In genomic region chr15:43510230-43511011, GRCh38 we compare ENCODE assay signal across 8 cellular contexts. TPM values are rescaled to one million over a fixed set of nuclear protein-coding genes. Genes with fewer than 3 reads are reported as not detected.
A peak's percentile ranks its signal among the peaks of the same experiment; 100 is the strongest.
DNase-seq lines count a peak whose midpoint lies in the region; ATAC-seq, FAIRE-seq and TF ChIP-seq lines count a peak whose summit lies in the region.

No MANE protein-coding gene starts in this region.

- peak overlapping the region; percentile 85 for H3K4me2 ChIP-seq in smooth muscle cell

- H3K9me3 ChIP-seq in WERI-Rb-1 (ENCODE audit: severe bottlenecking) (no peaks in the 10 kb centered on the region), smooth muscle cell (replicated peaks; ENCODE audit: low read depth) (no peaks in the 10 kb centered on the region)

- WGBS in smooth muscle cell (ENCODE audit: low lambda C conversion rate): under 1% methylated on average over 30 of the region's 41 CpGs

- H3K36me3 ChIP-seq in WERI-Rb-1: no peaks in the 10 kb centered on the region
- H3K36me3 ChIP-seq in bronchial epithelial cell (ENCODE audit: control insufficient read depth, insufficient read depth, low read length): no peaks in the 10 kb centered on the region
- H3K36me3 ChIP-seq in smooth muscle cell (ENCODE audit: low read depth): no peaks in the 10 kb centered on the region

- peaks cover 15% of the 10 kb centered on the region for H3F3A ChIP-seq in smooth muscle cell (ENCODE audit: low read depth)

- peaks cover 20% of the 10 kb centered on the region for H3K4me1 ChIP-seq in smooth muscle cell (ENCODE audit: low read depth)

- no peak for FAIRE-seq in bronchial epithelial cell (lab: Jason Lieb, UNC)

- peak overlapping the region; percentile 39 for H3K9ac ChIP-seq in smooth muscle cell (ENCODE audit: low read depth)

- H3K4me3 ChIP-seq in WERI-Rb-1 (ENCODE audit: low read depth, low read length) (peak overlapping the region; percentile 43), bronchial epithelial cell (ENCODE audit: low read depth, low read length) (peak overlapping the region; percentile 53), smooth muscle cell (peak overlapping the region; percentile 62)

- DNase-seq in AG08395 (ENCODE audit: low spot score): peak; percentile 97
- peak; percentile 80 for DNase-seq in NCI-H2196 treated with DMSO at 0.1 percent for 48 hours (lab: John Stamatoyannopoulos, UW; ENCODE audit: unreplicated experiment)
- DNase-seq in WERI-Rb-1: peak; percentile 98
- DNase-seq in bronchial epithelial cell (ENCODE audit: low read depth): peak; percentile 91
- DNase-seq in iPS-NIHi7 (ENCODE audit: extremely low spot score): peak; percentile 95
- DNase-seq in smooth muscle cell (lab: John Stamatoyannopoulos, UW; ENCODE audit: unreplicated experiment): peak; percentile 87

- no peaks in the 10 kb centered on the region for H3K79me2 ChIP-seq in smooth muscle cell (ENCODE audit: low read depth)

- H3K27me3 ChIP-seq in WERI-Rb-1 (ENCODE audit: insufficient read depth, low read depth, severe bottlenecking) (no peaks in the 10 kb centered on the region), bronchial epithelial cell (ENCODE audit: control insufficient read depth, insufficient read depth, low read length) (no peaks in the 10 kb centered on the region), smooth muscle cell (ENCODE audit: low read depth) (no peaks in the 10 kb centered on the region)

- H3K27ac ChIP-seq in WERI-Rb-1: peak overlapping the region; percentile 73
- peak overlapping the region; percentile 79 for H3K27ac ChIP-seq in smooth muscle cell (ENCODE audit: low read depth)

- TF ChIP-seq CTCF in WERI-Rb-1 (IDR thresholded peaks at IDR 0.05; ENCODE audit: low read depth, low read length) (peak; percentile 29), bronchial epithelial cell (IDR thresholded peaks at IDR 0.05; ENCODE audit: insufficient read depth, low read length, severe bottlenecking) (no peak), smooth muscle cell (IDR thresholded peaks at IDR 0.05; ENCODE audit: borderline replicate concordance, insufficient read depth, poor library complexity, severe bottlenecking) (peak; percentile 16)

- ATAC-seq in GM18907 (IDR thresholded peaks at IDR 0.05; ENCODE audit: unreplicated experiment) (peak; percentile 96), HG03139 (IDR thresholded peaks at IDR 0.05; ENCODE audit: unreplicated experiment) (peak; percentile 93)

- no peaks in the 10 kb centered on the region for H4K20me1 ChIP-seq in smooth muscle cell (ENCODE audit: low read depth)

- peak overlapping the region; percentile 74 for H2AFZ ChIP-seq in smooth muscle cell (ENCODE audit: low read depth)

RNA-seq across cellular contexts. Expression of gene MAP1A, which starts 7.0 kb away (rescaled TPM):
- 0.13 and 0.26 TPM in 2 replicates for total RNA-seq in bronchial epithelial cell
- total RNA-seq in smooth muscle cell: 25.9 and 27.1 TPM in 2 replicates
- 14.6 and 15.7 TPM in 2 replicates for polyA plus RNA-seq in smooth muscle cell

RNA-seq across cellular contexts. Expression of gene TP53BP1, which starts 17.5 kb away (rescaled TPM):
- 28.7 and 29.3 TPM in 2 replicates for total RNA-seq in bronchial epithelial cell
- 41.5 and 52.0 TPM in 2 replicates for total RNA-seq in smooth muscle cell
- 19.9 and 24.1 TPM in 2 replicates for polyA plus RNA-seq in smooth muscle cell

Comparison
In these comparisons a context has a peak if more than half of its experiments do, and no peak if none do; other contexts are left out.
1. Peak in every context shown above with its lines: DNase-seq, ATAC-seq, H3K4me3 ChIP-seq and H3K27ac ChIP-seq.
2. RNA of gene MAP1A, which starts 7.0 kb away (total RNA-seq): 25.9 to 27.1 TPM in smooth muscle cell; 0.13 to 0.26 TPM in bronchial epithelial cell; every median in the first group is over 10 times any median in the second.